26 cellular contexts compared by ENCODE assay signal in genomic region chr19:31276831-31277230, GRCh38.
"Had no signal": no experiment of that assay in that cellular context is flagged by ENCODE, and none has a peak within 500 bp of the region (broad histone marks: within the 10 kb centered on the region; RNA-seq: fewer than 3 reads in every experiment).

No MANE protein-coding gene starts in this region.

- DNase-seq: head of caudate nucleus; hippocampal formation; left colon; mesendoderm; naive B cell; natural killer cell; nephron progenitor cell; stimulated activated CD4-positive, alpha-beta T cell treated with anti-CD3 and anti-CD28 coated beads, Interleukin-12 subunit alpha, Interleukin-12 subunit beta, amount 100 ng/mL, for 4 hours; stimulated activated CD4-positive, alpha-beta T cell treated with anti-CD3 and anti-CD28 coated beads, Interleukin-15, amount 100 ng/mL, for 24 hours; stimulated activated CD4-positive, alpha-beta T cell treated with anti-CD3 and anti-CD28 coated beads, Interleukin-2, amount 100 ng/mL, for 24 hours; stimulated activated CD4-positive, alpha-beta T cell treated with anti-CD3 and anti-CD28 coated beads, Interleukin-4, amount 100 ng/mL, for 1 hour; stimulated activated naive B cell treated with anti-CD40 and anti-IgM and Interleukin-4, amounts not matched to agents 10 μg/mL and 1 μg/mL and 100 μg/mL, for 72 hours; stimulated activated naive CD8-positive, alpha-beta T cell treated with anti-CD3 and anti-CD28 coated beads, Interleukin-15, Interleukin-2, amounts not matched to agents 100 U/mL and 50 U/mL, for 24 hours; stomach; testis; thyroid gland; transverse colon had no signal

- H3K4me1 Mint-ChIP-seq: naive B cell; natural killer cell; stimulated activated naive B cell treated with anti-CD40 and anti-IgM and Interleukin-4, amounts not matched to agents 10 μg/mL and 1 μg/mL and 100 μg/mL, for 72 hours had no signal

- H3K4me1 ChIP-seq: left lung, neural progenitor cell, upper lobe of left lung had no signal

- H2AFZ ChIP-seq: neural progenitor cell had no signal

- H3K36me3 ChIP-seq: neural progenitor cell, ovary, transverse colon had no signal

- H3K27me3 ChIP-seq: left lung, neural progenitor cell, ovary, stomach, testis, thyroid gland, upper lobe of left lung had no signal

- H3K9me3 Mint-ChIP-seq: mesothelial cell of epicardium, natural killer cell, nephron progenitor cell had no signal

- H3K4me3 ChIP-seq: left lung, lung, neural progenitor cell, ovary, smooth muscle cell, stomach, testis, thyroid gland, transverse colon, upper lobe of left lung had no signal

- H3K27me3 Mint-ChIP-seq: naive B cell; progenitor cell of endocrine pancreas; stimulated activated naive B cell treated with anti-CD40 and anti-IgM and Interleukin-4, amounts not matched to agents 10 μg/mL and 1 μg/mL and 100 μg/mL, for 72 hours had no signal

- H3K9ac ChIP-seq: neural progenitor cell had no signal

- H3K27ac ChIP-seq: left lung, neural progenitor cell, ovary, stomach, testis, thyroid gland, transverse colon, upper lobe of left lung had no signal

- H3K4me2 ChIP-seq: neural progenitor cell, smooth muscle cell had no signal

- ATAC-seq: left colon; left lung; natural killer cell; right cardiac atrium; stimulated activated naive B cell treated with anti-CD40 and anti-IgM and Interleukin-4, amounts not matched to agents 10 μg/mL and 1 μg/mL and 100 μg/mL, for 72 hours; stimulated activated naive CD8-positive, alpha-beta T cell treated with anti-CD3 and anti-CD28 coated beads, Interleukin-15, Interleukin-2, amounts not matched to agents 100 U/mL and 50 U/mL, for 24 hours had no signal

- H3K36me3 Mint-ChIP-seq: naive B cell; natural killer cell; stimulated activated naive B cell treated with anti-CD40 and anti-IgM and Interleukin-4, amounts not matched to agents 10 μg/mL and 1 μg/mL and 100 μg/mL, for 72 hours had no signal

- H3K4me3 Mint-ChIP-seq: mesothelial cell of epicardium; naive B cell; natural killer cell; nephron progenitor cell; neural progenitor cell; stimulated activated naive B cell treated with anti-CD40 and anti-IgM and Interleukin-4, amounts not matched to agents 10 μg/mL and 1 μg/mL and 100 μg/mL, for 72 hours had no signal

- H3K27ac Mint-ChIP-seq: mesothelial cell of epicardium; naive B cell; natural killer cell; nephron progenitor cell; progenitor cell of endocrine pancreas; stimulated activated naive B cell treated with anti-CD40 and anti-IgM and Interleukin-4, amounts not matched to agents 10 μg/mL and 1 μg/mL and 100 μg/mL, for 72 hours had no signal

- H3K9me3 ChIP-seq: left lung, ovary, stomach, testis, thyroid gland, transverse colon, upper lobe of left lung had no signal
